In genomic region chr1:54407957-54408700, GRCh38 we compare ENCODE assay signal across 8 cellular contexts. TPM values are rescaled to one million over a fixed set of nuclear protein-coding genes. Genes with fewer than 3 reads are reported as not detected.
DNase-seq lines count a peak whose midpoint lies in the region; ATAC-seq and TF ChIP-seq lines count a peak whose summit lies in the region.

No MANE protein-coding gene starts in this region.

- peak overlapping the region; percentile 58 for H2AFZ ChIP-seq in PC-3 (ENCODE audit: low read length)

- DNase-seq in NCI-H2227 (lab: John Stamatoyannopoulos, UW; ENCODE audit: unreplicated experiment): peak; percentile 65
- no peak for DNase-seq in NCI-H2227 treated with DMSO at 0.1 percent for 48 hours (lab: John Stamatoyannopoulos, UW)
- peak; percentile 89 for DNase-seq in PC-3
- DNase-seq in mucosa of gallbladder (ENCODE audit: low spot score): peak; percentile 22
- DNase-seq in uterus: peak; percentile 37 to 73
- no peak for DNase-seq in ecto neural progenitor cell (ENCODE audit: low spot score)

- CTCF ChIA-PET in PC-3 (lab: Charles Lee): interaction anchor here (0.5 to 2.3 kb wide), 3 partner anchors 80 to 543 kb away, joined by 3 to 26 read pairs (median 6); no protein-coding TSS in a partner anchor

- no peaks in the 10 kb centered on the region for H3K36me3 ChIP-seq in PC-3 (ENCODE audit: low read depth, low read length)
- H3K36me3 ChIP-seq in uterus: no peaks in the 10 kb centered on the region

- no TSS peak for BruUV-seq in PC-3 (replicated peaks; lab: Mats Ljungman, UMichigan)

- peaks cover 12% of the 10 kb centered on the region for H3K79me2 ChIP-seq in PC-3 (ENCODE audit: low read length)

- TF ChIP-seq CTCF in PC-3 (conservative IDR thresholded peaks at IDR 0.05; ENCODE audit: low read depth, low read length) (no peak), uterus (IDR thresholded peaks at IDR 0.05) (no peak)

- H3K4me1 ChIP-seq in PC-3 (ENCODE audit: insufficient read depth, low read length) (peaks cover 34% of the 10 kb centered on the region), uterus (peaks cover 5 to 12% of the 10 kb centered on the region in 2 donors)

- H3K27ac ChIP-seq in PC-3 (ENCODE audit: low read length) (peak overlapping the region; percentile 89), cingulate gyrus (ENCODE audit: low read depth, low read length) (peak overlapping the region; percentile 91), uterus (peak overlapping the region; percentile 86 to 96)

- H3K27me3 ChIP-seq in PC-3 (ENCODE audit: low read length) (no peaks in the 10 kb centered on the region), uterus (no peaks in the 10 kb centered on the region)

- H3K4me3 ChIP-seq in PC-3 (ENCODE audit: low read length) (peak overlapping the region; percentile 86), uterus (no peak overlapping the region)

- ATAC-seq in PC-3 (peak; percentile 68), GM19397 (IDR thresholded peaks at IDR 0.05; ENCODE audit: unreplicated experiment) (no peak)

- H3K9me2 ChIP-seq in PC-3 (replicated peaks; ENCODE audit: low read length): no peaks in the 10 kb centered on the region

- POLR2A ChIA-PET in PC-3 (lab: Charles Lee; ENCODE audit: unreplicated experiment): interaction anchor here (0.6 kb wide), 1 partner anchor 81 kb away, joined by 3 read pairs; no protein-coding TSS in a partner anchor

- intact Hi-C loops in PC-3 (cut with micrococcal nuclease): loop anchor here (1.0 to 10.0 kb wide), 7 partner anchors 41 to 1081 kb away; partner anchors contain the start of genes CYB5RL, LRP8 and MRPL37
- intact Hi-C loops in uterus (cut with DNase I; ENCODE audit: low total_unique reads): loop anchor here (2.0 to 5.0 kb wide), 2 partner anchors 81 to 136 kb away; no protein-coding TSS in a partner anchor

- H3K9me3 ChIP-seq in PC-3 (ENCODE audit: low read length) (no peaks in the 10 kb centered on the region), uterus (no peaks in the 10 kb centered on the region)

- no peak for TF ChIP-seq POLR2A in uterus (IDR thresholded peaks at IDR 0.05)

- H3K9ac ChIP-seq in PC-3 (ENCODE audit: low read length): peak overlapping the region; percentile 50

- H3K4me2 ChIP-seq in PC-3 (ENCODE audit: low read length): peak overlapping the region; percentile 94

- H4K20me1 ChIP-seq in PC-3 (ENCODE audit: low read length): peaks cover 4% of the 10 kb centered on the region; the same call in 1 of the 2 replicates

- peaks cover 5% of the 10 kb centered on the region for H3F3A ChIP-seq in PC-3 (ENCODE audit: low read length, unreplicated experiment)

RNA-seq across cellular contexts. Expression of gene SSBP3, which starts 1.9 kb away (rescaled TPM):
- total RNA-seq in PC-3 (2014; rRNA removed) (13.0 and 15.0 TPM in 2 replicates), mucosa of gallbladder (110 TPM), uterus (100 to 1,000 TPM in 1 of 4 donors, 10 to 100 TPM in 3; 19.7 to 125 (median 31.4) TPM)

Comparison
In these comparisons a context has a peak if more than half of its experiments do, and no peak if none do; other contexts are left out.
1. DNase-seq: peak in NCI-H2227 (single experiment), PC-3 (single experiment), mucosa of gallbladder (single experiment) and uterus (2 of 2); none in NCI-H2227 treated with DMSO at 0.1 percent for 48 hours (single experiment) and ecto neural progenitor cell (single experiment).
2. Peak in every context shown above with its lines, with median percentiles within 50 percentile points of each other: H3K27ac ChIP-seq.